19 cellular contexts compared by ENCODE assay signal in genomic region chr1:14653461-14653960, GRCh38. TPM values are rescaled to one million over a fixed set of nuclear protein-coding genes. Genes with fewer than 3 reads are reported as not detected.
DNase-seq lines count a peak whose midpoint lies in the region; TF ChIP-seq lines count a peak whose summit lies in the region.
"Had no signal": no experiment of that assay in that cellular context is flagged by ENCODE, and none has a peak within 500 bp of the region (broad histone marks: within the 10 kb centered on the region; RNA-seq: fewer than 3 reads in every experiment).

No MANE protein-coding gene starts in this region.

- in situ Hi-C loops in Caki2 (cut with HindIII; ENCODE audit: low pct_unique_long_range_greater_than_20kb, low sequenced_read_pairs): no loop called here

- no peak overlapping the region for H3K4me3 ChIP-seq in fibroblast of mammary gland (ENCODE audit: control insufficient read depth, low read depth, low read length)
- H3K4me3 ChIP-seq: BLaER1 treated with 17β-estradiol and CSF1 and Interleukin-3, amounts not matched to agents 10 nM and 100 nM had no signal

- DNase-seq in Caki2 (ENCODE audit: low read depth): peak; percentile 37
- DNase-seq in astrocyte of the hippocampus (ENCODE audit: low read depth, low spot score): peak; percentile 41
- peak; percentile 72 for DNase-seq in fibroblast of mammary gland (ENCODE audit: low read depth)
- DNase-seq in stromal cell of bone marrow (ENCODE audit: low read depth): peak; percentile 73
- no peak for DNase-seq in EL
- DNase-seq in stimulated activated CD4-positive, alpha-beta T cell treated with anti-CD3 and anti-CD28 coated beads, Interleukin-2, amount 100 ng/mL, for 48 hours: no peak
- no peak for DNase-seq in NCI-H345 (lab: John Stamatoyannopoulos, UW)
- DNase-seq: Calu3, DMS153, Karpas-422, MM.1S, NCI-H1048, NCI-H1417 treated with DMSO at 0.1 percent for 48 hours, NCI-H187, NCI-H446 treated with DMSO at 0.1 percent for 48 hours, NCI-H526 treated with DMSO at 0.1 percent for 48 hours, SIG-M5, SK-N-SH had no signal

- TF ChIP-seq CTCF in fibroblast of mammary gland (conservative IDR thresholded peaks at IDR 0.05; ENCODE audit: control insufficient read depth, insufficient read depth, low read depth, low read length): no peak

RNA-seq across cellular contexts. Expression of gene KAZN, which starts 55.0 kb away (rescaled TPM):
- total RNA-seq in Caki2 (2014; rRNA removed; shearing (Covaris generic); ENCODE audit: low replicate concordance): 7.0 and 9.7 TPM in 2 replicates

Comparison
In these comparisons a context has a peak if more than half of its experiments do, and no peak if none do; other contexts are left out.
1. DNase-seq: peak in Caki2 (single experiment), astrocyte of the hippocampus (single experiment), fibroblast of mammary gland (single experiment) and stromal cell of bone marrow (single experiment); none in EL (single experiment), stimulated activated CD4-positive, alpha-beta T cell treated with anti-CD3 and anti-CD28 coated beads, Interleukin-2, amount 100 ng/mL, for 48 hours (0 of 2) and NCI-H345 (single experiment).